In genomic region chr3:134473868-134474546, GRCh38 we compare ENCODE assay signal across 9 cellular contexts. TPM values are rescaled to one million over a fixed set of nuclear protein-coding genes. Genes with fewer than 3 reads are reported as not detected.
DNase-seq lines count a peak whose midpoint lies in the region; TF ChIP-seq lines count a peak whose summit lies in the region.
"Had no signal": no experiment of that assay in that cellular context is flagged by ENCODE, and none has a peak within 500 bp of the region (broad histone marks: within the 10 kb centered on the region; RNA-seq: fewer than 3 reads in every experiment).

No MANE protein-coding gene starts in this region.

- H3K23ac ChIP-seq in trophoblast cell (ENCODE audit: low read length): no peak overlapping the region

- H2BK12ac ChIP-seq in trophoblast cell (ENCODE audit: low read length): no peak overlapping the region

- no peak overlapping the region for H4K12ac ChIP-seq in trophoblast cell (ENCODE audit: low read depth, low read length)

- no peak overlapping the region for H3K27ac ChIP-seq in trophoblast cell (ENCODE audit: low read depth, low read length)
- H3K27ac ChIP-seq: BLaER1 had no signal

- H3K9ac ChIP-seq in trophoblast cell (ENCODE audit: low read length): no peak overlapping the region
- H3K9ac ChIP-seq: BLaER1 had no signal

- no peak overlapping the region for H2AK5ac ChIP-seq in trophoblast cell (ENCODE audit: low read length)

- no peak overlapping the region for H3K4me2 ChIP-seq in trophoblast cell (ENCODE audit: low read length)
- H3K4me2 ChIP-seq: BLaER1 had no signal

- no peak overlapping the region for H2AFZ ChIP-seq in trophoblast cell (ENCODE audit: insufficient read depth, low read length, poor library complexity)

- peak overlapping the region; percentile 16 for H4K91ac ChIP-seq in trophoblast cell (ENCODE audit: low read depth, low read length)

- no peak overlapping the region for H3K14ac ChIP-seq in trophoblast cell (ENCODE audit: low read length)

- peak; percentile 71 for TF ChIP-seq CTCF in LNCAP (IDR thresholded peaks at IDR 0.05)

- H2BK5ac ChIP-seq in trophoblast cell (ENCODE audit: low read depth, low read length, poor library complexity): peak overlapping the region; percentile 8

- H3K18ac ChIP-seq in trophoblast cell (ENCODE audit: low read length): no peak overlapping the region

- no peak overlapping the region for H4K8ac ChIP-seq in trophoblast cell (ENCODE audit: low read depth, low read length)

- peak; percentile 48 to 84 (median 82) for DNase-seq in NCI-H1417 (lab: John Stamatoyannopoulos, UW)
- no peak for DNase-seq in NCI-H1417 treated with DMSO at 0.1 percent for 48 hours (lab: John Stamatoyannopoulos, UW)
- peak; percentile 62 to 69 for DNase-seq in SHP77 (lab: John Stamatoyannopoulos, UW)
- peak; percentile 80 for DNase-seq in activated gamma-delta T cell treated with anti-CD3 and anti-CD28 coated beads, Interleukin-2, amount 50 U/mL, for 16 hours (ENCODE audit: low read depth)
- peak; percentile 16 for DNase-seq in germinal center (ENCODE audit: low spot score)
- DNase-seq in trophoblast cell: peak; percentile 91 to 99
- peak; percentile 85 for DNase-seq in ureter (ENCODE audit: low spot score)

- H3K4ac ChIP-seq in trophoblast cell (ENCODE audit: low read depth, low read length): no peak overlapping the region

- H3K4me3 ChIP-seq in trophoblast cell (ENCODE audit: low read depth, low read length): no peak overlapping the region
- H3K4me3 ChIP-seq: BLaER1 had no signal

- peaks cover 22% of the 10 kb centered on the region for H3K79me1 ChIP-seq in trophoblast cell (ENCODE audit: low read length)

- H3K27me3 ChIP-seq in trophoblast cell (ENCODE audit: insufficient read depth, low read length): no peaks in the 10 kb centered on the region
- H3K27me3 ChIP-seq: BLaER1 had no signal

- H3K4me1 ChIP-seq in trophoblast cell (ENCODE audit: control insufficient read depth in 1 of 2, insufficient read depth in 2 of 2, low read length in 2 of 2): peaks cover 6 to 26% of the 10 kb centered on the region in 2 experiments
- H3K4me1 ChIP-seq: BLaER1 had no signal

- no CpG with 5 or more reads among the region's 9 CpGs for WGBS in trophoblast cell (ENCODE audit: extremely low coverage, insufficient coverage, insufficient read length)

- peak overlapping the region; percentile 6 for H2BK120ac ChIP-seq in trophoblast cell (ENCODE audit: insufficient read depth, low read length, poor library complexity)

- no peaks in the 10 kb centered on the region for H3K9me3 ChIP-seq in trophoblast cell (ENCODE audit: insufficient read depth, low read depth, low read length)
- H3K9me3 ChIP-seq: BLaER1 had no signal

- peaks cover 0 to 5% of the 10 kb centered on the region in 2 experiments for H3K36me3 ChIP-seq in trophoblast cell (ENCODE audit: control insufficient read depth in 1 of 2, insufficient read depth in 2 of 2, low read length in 2 of 2)

- H3K79me2 ChIP-seq in trophoblast cell (ENCODE audit: control insufficient read depth, insufficient read depth, low read length, poor library complexity): peaks cover 3% of the 10 kb centered on the region

RNA-seq across cellular contexts. Expression of gene ANAPC13, which starts 11.8 kb away (rescaled TPM):
- 33.6 and 35.5 TPM in 2 replicates for polyA plus RNA-seq in trophoblast cell (2013)
- 50.9 TPM for total RNA-seq in ureter

RNA-seq across cellular contexts. Expression of gene CEP63, which starts 11.8 kb away (rescaled TPM):
- polyA plus RNA-seq in trophoblast cell (2013): 22.4 and 24.0 TPM in 2 replicates
- total RNA-seq in ureter: 37.6 TPM
